In the genomic region with DNA sequence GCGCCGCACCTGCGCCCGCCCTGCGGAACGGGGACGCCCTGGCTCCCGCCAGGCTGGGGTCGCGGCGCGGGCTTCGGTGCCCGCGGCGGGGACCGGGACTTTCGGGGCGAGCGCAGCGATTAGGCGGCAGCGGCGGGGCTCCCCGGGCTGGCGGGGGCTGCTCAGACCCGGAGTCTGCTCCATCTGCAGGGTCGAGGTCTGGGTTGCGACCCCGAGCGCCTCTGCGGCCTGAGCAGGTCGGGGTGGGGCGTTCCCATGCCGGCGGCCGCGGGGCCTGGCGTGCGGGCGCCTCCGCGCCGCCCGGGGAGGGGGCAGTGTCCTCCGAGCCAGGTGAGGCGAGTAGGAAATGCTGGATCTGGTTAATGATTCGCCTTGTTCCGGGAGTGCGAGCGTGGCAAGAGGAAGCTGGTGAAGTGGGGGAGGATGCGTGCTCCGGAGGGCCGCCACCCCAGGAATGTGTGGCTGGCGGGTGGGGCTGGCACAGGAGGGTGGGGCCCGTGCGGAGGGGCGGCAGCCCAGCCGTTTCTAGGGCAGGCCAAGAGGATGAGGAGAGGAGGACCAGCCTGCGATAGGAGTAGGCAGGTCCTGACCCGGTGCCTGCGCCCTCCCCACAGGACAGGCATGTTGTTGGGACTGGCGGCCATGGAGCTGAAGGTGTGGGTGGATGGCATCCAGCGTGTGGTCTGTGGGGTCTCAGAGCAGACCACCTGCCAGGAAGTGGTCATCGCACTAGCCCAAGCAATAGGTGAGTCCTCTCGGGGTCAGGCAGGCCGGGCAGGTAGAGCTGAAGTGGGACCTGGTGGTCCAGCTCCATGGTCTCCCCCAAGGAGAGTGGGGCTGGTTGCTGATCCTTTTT, we compare ENCODE assay signal across 1 cellular context.
TF ChIP-seq lines count a peak whose summit lies in the region.

No MANE protein-coding gene starts in this region.

TF ChIP-seq in IMR-90, 13 proteins besides CTCF, POLR2A, EP300 and RAD21:
- TF ChIP-seq MAFK (IDR thresholded peaks at IDR 0.05; ENCODE audit: low read depth, low read length) (no peak), MAZ (IDR thresholded peaks at IDR 0.05; ENCODE audit: borderline replicate concordance, low read depth, low read length) (peak; percentile 61; the same call in 1 of the 2 replicates)
TF ChIP-seq in IMR-90: peak in this region for 1.
